10 cellular contexts compared by ENCODE assay signal in the genomic region with DNA sequence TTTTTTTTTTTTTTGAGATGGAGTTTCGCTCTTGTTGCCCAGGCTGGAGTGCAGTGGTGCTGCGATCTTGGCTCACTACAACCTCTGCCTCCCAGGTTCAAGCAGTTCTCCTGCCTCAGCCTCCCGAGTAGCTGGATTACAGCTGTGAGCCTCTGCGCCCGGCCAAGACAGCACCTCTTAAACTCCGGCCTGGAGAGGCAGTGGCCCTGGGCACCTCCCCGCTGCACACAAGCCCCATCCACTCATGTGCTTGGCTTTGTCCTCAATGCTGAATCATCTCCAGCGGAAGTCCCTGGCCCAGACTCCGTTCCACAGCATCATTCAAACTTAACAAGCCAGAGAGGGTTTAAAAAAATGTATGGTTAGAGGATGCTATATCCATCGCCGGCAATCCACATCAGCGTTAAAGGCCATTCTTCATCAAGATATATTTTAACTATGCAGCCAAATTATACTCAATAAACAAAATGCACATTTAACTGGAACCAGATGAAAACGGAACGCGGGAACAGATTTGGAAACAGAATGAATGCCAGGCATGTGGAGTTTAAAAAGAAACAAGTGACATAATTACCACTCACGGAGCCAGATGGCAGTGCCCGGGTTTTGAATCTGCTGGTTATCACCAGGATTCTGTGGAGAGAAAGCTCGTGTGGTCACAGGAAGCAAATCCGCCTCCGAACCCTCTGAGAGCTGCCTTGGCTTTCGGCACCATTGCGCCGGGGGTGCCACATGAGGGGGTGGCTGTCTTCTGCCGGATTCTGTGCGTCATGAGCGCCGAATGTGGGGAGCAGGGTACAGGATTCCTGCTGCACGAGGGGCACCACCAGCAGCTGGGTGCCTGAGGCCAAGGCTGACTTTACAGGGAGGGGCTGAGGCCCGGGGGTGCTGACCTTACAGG. TPM values are rescaled to one million over a fixed set of nuclear protein-coding genes. Genes with fewer than 3 reads are reported as not detected.
DNase-seq lines count a peak whose midpoint lies in the region; ATAC-seq and TF ChIP-seq lines count a peak whose summit lies in the region.
"Had no signal": no experiment of that assay in that cellular context is flagged by ENCODE, and none has a peak within 500 bp of the region (broad histone marks: within the 10 kb centered on the region; RNA-seq: fewer than 3 reads in every experiment).

No MANE protein-coding gene starts in this region.

- TF ChIP-seq CTCF in PC-3 (conservative IDR thresholded peaks at IDR 0.05; ENCODE audit: low read depth, low read length), result no peak
- no peak for TF ChIP-seq CTCF in colonic mucosa (IDR thresholded peaks at IDR 0.05)

- H3F3A ChIP-seq in PC-3 (ENCODE audit: low read length, unreplicated experiment), result no peaks in the 10 kb centered on the region

- intact Hi-C loops in PC-3 (cut with micrococcal nuclease) (no loop called here), colonic mucosa (cut with DNase I) (no loop called here)

- peak overlapping the region; percentile 24 for H3K4me3 ChIP-seq in MG63
- no peak overlapping the region for H3K4me3 ChIP-seq in PC-3 (ENCODE audit: low read length)
- no peak overlapping the region for H3K4me3 ChIP-seq in colonic mucosa
- H3K4me3 ChIP-seq: suprapubic skin had no signal

- no peak overlapping the region for H3K4me2 ChIP-seq in PC-3 (ENCODE audit: low read length)

- no peak for ATAC-seq in GM18909 (IDR thresholded peaks at IDR 0.05; ENCODE audit: poor library complexity, unreplicated experiment)
- ATAC-seq in PC-3, result no peak
- ATAC-seq: activated CD8-positive, alpha-beta memory T cell treated with anti-CD3 and anti-CD28 coated beads, Interleukin-2, amount 10 ng/mL, durations not matched to agents 7 days and 5 days had no signal

- CTCF ChIA-PET in PC-3 (lab: Charles Lee), result no interaction called here

- no peaks in the 10 kb centered on the region for H3K9me2 ChIP-seq in PC-3 (replicated peaks; ENCODE audit: low read length)

- H3K36me3 ChIP-seq in MG63 (no peaks in the 10 kb centered on the region), PC-3 (ENCODE audit: low read depth, low read length) (no peaks in the 10 kb centered on the region), colonic mucosa (no peaks in the 10 kb centered on the region)
- H3K36me3 ChIP-seq: suprapubic skin had no signal

- H3K27ac ChIP-seq in cingulate gyrus (ENCODE audit: low read depth, low read length) (peak overlapping the region; percentile 47), PC-3 (ENCODE audit: low read length) (no peak overlapping the region), colonic mucosa (no peak overlapping the region)
- H3K27ac ChIP-seq: suprapubic skin had no signal

- no peak overlapping the region for H2AFZ ChIP-seq in PC-3 (ENCODE audit: low read length)

- H4K20me1 ChIP-seq in PC-3 (ENCODE audit: low read length), result no peaks in the 10 kb centered on the region

- no peaks in the 10 kb centered on the region for H3K79me2 ChIP-seq in PC-3 (ENCODE audit: low read length)

- H3K9me3 ChIP-seq in MG63, result no peaks in the 10 kb centered on the region
- no peaks in the 10 kb centered on the region for H3K9me3 ChIP-seq in PC-3 (ENCODE audit: low read length)
- H3K9me3 ChIP-seq in colonic mucosa, result no peaks in the 10 kb centered on the region
- H3K9me3 ChIP-seq: suprapubic skin had no signal

- H3K9ac ChIP-seq in PC-3 (ENCODE audit: low read length) (no peak overlapping the region), colonic mucosa (ENCODE audit: low read depth in 2 of 2, low read length in 2 of 2) (no peak overlapping the region)

- H3K27me3 ChIP-seq in MG63 (no peaks in the 10 kb centered on the region), PC-3 (ENCODE audit: low read length) (peaks cover 8% of the 10 kb centered on the region; the same call in 1 of the 2 replicates), colonic mucosa (no peaks in the 10 kb centered on the region)

- POLR2A ChIA-PET in PC-3 (lab: Charles Lee; ENCODE audit: unreplicated experiment), result no interaction called here

- peak; percentile 95 for DNase-seq in AG20443 (ENCODE audit: low spot score)
- peak; percentile 93 for DNase-seq in MG63
- peak; percentile 19 for DNase-seq in mucosa of gallbladder (ENCODE audit: low spot score)
- no peak for DNase-seq in DMS114 treated with DMSO at 0.1 percent for 48 hours (lab: John Stamatoyannopoulos, UW; ENCODE audit: unreplicated experiment)
- no peak for DNase-seq in PC-3
- no peak for DNase-seq in colonic mucosa
- DNase-seq: activated CD8-positive, alpha-beta memory T cell treated with anti-CD3 and anti-CD28 coated beads, Interleukin-2, amount 10 ng/mL, durations not matched to agents 7 days and 5 days had no signal

- BruUV-seq in PC-3 (replicated peaks; lab: Mats Ljungman, UMichigan), result no TSS peak

- H3K4me1 ChIP-seq in PC-3 (ENCODE audit: insufficient read depth, low read length) (no peaks in the 10 kb centered on the region), colonic mucosa (no peaks in the 10 kb centered on the region)
- H3K4me1 ChIP-seq: suprapubic skin had no signal

RNA-seq across cellular contexts. Expression of a gene that starts 45.6 kb away (rescaled TPM):
- total RNA-seq in MG63 (2014; rRNA removed; shearing (Covaris generic); ENCODE audit: low replicate concordance), result 0.33 TPM in 1 of 2 replicates, not detected in the other
- total RNA-seq in mucosa of gallbladder (1.0 TPM), PC-3 (2014; rRNA removed) (0.04 TPM in 1 of 2 replicates, not detected in the other), colonic mucosa (under 1 TPM in 1 of 2 donors, not detected in 1; 0.13 TPM)
- total RNA-seq: activated CD8-positive, alpha-beta memory T cell treated with anti-CD3 and anti-CD28 coated beads, Interleukin-2, amount 10 ng/mL, durations not matched to agents 7 days and 5 days had no signal

Comparison
In these comparisons a context has a peak if more than half of its experiments do, and no peak if none do; other contexts are left out.
1. DNase-seq: peak in AG20443 (single experiment), MG63 (single experiment) and mucosa of gallbladder (single experiment); none in DMS114 treated with DMSO at 0.1 percent for 48 hours (single experiment), PC-3 (single experiment) and colonic mucosa (single experiment).